Comparison of ENCODE assay signal across 7 cellular contexts in the genomic region with DNA sequence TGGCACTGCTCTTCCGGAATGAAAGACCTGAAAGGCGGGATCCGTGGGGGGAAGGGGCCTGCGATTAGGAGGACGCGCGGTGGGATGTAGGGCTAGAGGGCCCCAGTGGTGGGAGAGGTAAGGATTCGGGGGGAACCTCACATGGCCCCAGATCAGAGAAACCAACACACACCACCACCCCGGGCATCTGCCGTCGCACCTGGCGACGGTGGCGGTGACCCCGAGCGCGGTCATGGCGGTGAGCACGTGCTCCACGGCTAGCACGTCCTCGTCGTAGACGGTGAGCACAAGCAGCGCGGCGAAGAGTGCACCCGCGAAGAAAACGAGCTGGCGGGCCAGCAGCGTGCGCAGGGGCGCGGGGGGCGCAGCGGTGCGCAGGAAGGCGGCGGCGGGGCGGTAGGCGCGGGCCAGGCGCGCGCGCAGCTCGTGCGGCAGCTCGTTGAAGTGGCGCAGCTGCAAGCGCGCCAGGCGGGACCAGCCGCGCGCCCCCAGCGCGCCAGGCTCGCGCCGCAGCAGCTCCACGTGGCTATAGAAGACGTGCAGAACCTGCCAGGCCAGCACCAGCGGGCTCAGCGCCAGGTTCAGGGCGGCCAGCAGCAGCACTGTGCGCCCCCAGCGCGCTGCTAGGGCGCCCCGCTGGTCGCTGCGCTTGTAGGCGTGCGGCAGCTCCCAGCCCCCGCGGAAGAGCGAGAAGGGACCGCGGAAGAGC. TPM values are rescaled to one million over a fixed set of nuclear protein-coding genes. Genes with fewer than 3 reads are reported as not detected.
DNase-seq lines count a peak whose midpoint lies in the region; ATAC-seq, FAIRE-seq and TF ChIP-seq lines count a peak whose summit lies in the region.

No MANE protein-coding gene starts in this region.

- peaks cover 0 to 26% (median 18%) of the 10 kb centered on the region in 4 experiments; a peak in 5 of 7 replicates for H3K4me1 ChIP-seq in H1 (replicated peaks in 1 of 4; ENCODE audit: control insufficient read depth in 3 of 4, insufficient read depth in 4 of 4, low read length in 3 of 4)
- peaks cover 18% of the 10 kb centered on the region for H3K4me1 ChIP-seq in neuron (ENCODE audit: insufficient read depth, low read length)

- H3K4me2 ChIP-seq in H1 (ENCODE audit: insufficient read depth in 1 of 2, low read depth in 2 of 2, low read length in 2 of 2) = peak overlapping the region; percentile 36 to 75

- H3K79me2 ChIP-seq in H1 (ENCODE audit: control insufficient read depth in 1 of 2, insufficient read depth in 2 of 2, low read length in 2 of 2) = no peaks in the 10 kb centered on the region

- no peaks in the 10 kb centered on the region for H3K9me3 Mint-ChIP-seq in T-helper 2 cell treated with Interferon-gamma antibody and Interleukin-4, amounts not matched to agents 5 μg/mL and 100 μg/mL, for 36 hours

- no peak overlapping the region for H3K23ac ChIP-seq in H1 (ENCODE audit: insufficient read length)

- peaks cover 12% of the 10 kb centered on the region for H3K36me3 Mint-ChIP-seq in T-helper 2 cell treated with Interferon-gamma antibody and Interleukin-4, amounts not matched to agents 5 μg/mL and 100 μg/mL, for 36 hours (ENCODE audit: low read depth)

- H2BK20ac ChIP-seq in H1 (ENCODE audit: low read length) = 0 out of 2 replicates have a peak overlapping the region, but pooled peaks have one; percentile 80

- peak overlapping the region; percentile 79 for H3K4me3 Mint-ChIP-seq in T-helper 2 cell treated with Interferon-gamma antibody and Interleukin-4, amounts not matched to agents 5 μg/mL and 100 μg/mL, for 36 hours

- no peak for TF ChIP-seq EP300 in H1 (IDR thresholded peaks at IDR 0.05; ENCODE audit: borderline replicate concordance in 1 of 2, low read depth in 2 of 2, low read length in 2 of 2)

- POLR2A ChIA-PET in H1 (lab: Charles Lee; ENCODE audit: partially characterized antibody) = interaction anchor here (0.5 to 3.2 kb wide), 14 partner anchors 9 to 591 kb away, joined by 3 to 18 read pairs (median 3); a partner anchor contains a TSS

- H2AFZ ChIP-seq in H1 (ENCODE audit: low read length) (peak overlapping the region; percentile 36; the same call in 1 of the 2 replicates), neuron (ENCODE audit: low read depth, low read length) (peak overlapping the region; percentile 5)

- peak overlapping the region; percentile 78 for H3K27ac Mint-ChIP-seq in T-helper 2 cell treated with Interferon-gamma antibody and Interleukin-4, amounts not matched to agents 5 μg/mL and 100 μg/mL, for 36 hours

- TF ChIP-seq RAD21 in H1 (IDR thresholded peaks at IDR 0.05 in 1 of 2, conservative IDR thresholded peaks at IDR 0.05 in 1 of 2; ENCODE audit: low read depth in 2 of 2, low read length in 2 of 2) = no peak

- H3K14ac ChIP-seq in H1 (ENCODE audit: insufficient read length) = no peak overlapping the region

- no peak overlapping the region for H3K4ac ChIP-seq in H1 (replicated peaks; ENCODE audit: insufficient read length, low read depth, low read length)

- H3K18ac ChIP-seq in H1 (ENCODE audit: extremely low read depth, low read length) = peak overlapping the region; percentile 87

- no peak overlapping the region for H3K56ac ChIP-seq in H1 (replicated peaks; ENCODE audit: insufficient read length, low read depth, low read length)

- DNase-seq in T-helper 2 cell treated with Interferon-gamma antibody and Interleukin-4, amounts not matched to agents 5 μg/mL and 100 μg/mL, for 36 hours (ENCODE audit: low spot score) = peak; percentile 25
- DNase-seq in H1 (ENCODE audit: low read depth in 1 of 2, low spot score in 2 of 2) (no peak), NCI-H1048 (lab: John Stamatoyannopoulos, UW) (no peak), HuH-7 (ENCODE audit: low spot score) (no peak)

- H2BK5ac ChIP-seq in H1 (ENCODE audit: low read depth, low read length) = no peak overlapping the region; the same call in 1 of the 2 replicates

- H4K20me1 ChIP-seq in H1 (replicated peaks in 1 of 2; ENCODE audit: control insufficient read depth in 1 of 2, insufficient read depth in 2 of 2, low read length in 2 of 2) = no peaks in the 10 kb centered on the region

- peak; percentile 10 for ATAC-seq in HG02852 (IDR thresholded peaks at IDR 0.05; ENCODE audit: unreplicated experiment)
- ATAC-seq in GM19455 (IDR thresholded peaks at IDR 0.05; ENCODE audit: unreplicated experiment) = no peak

- H3K36me3 ChIP-seq in H1 (ENCODE audit: control insufficient read depth in 2 of 4, insufficient read depth in 4 of 4, low read length in 3 of 4) = no peaks in the 10 kb centered on the region
- H3K36me3 ChIP-seq in neuron (ENCODE audit: insufficient read depth, low read length) = no peaks in the 10 kb centered on the region

- peaks cover 7% of the 10 kb centered on the region; the same call in 1 of the 2 replicates for H3K23me2 ChIP-seq in H1 (ENCODE audit: low read depth, low read length)

- H4K8ac ChIP-seq in H1 (ENCODE audit: extremely low read depth, insufficient read depth, low read length) = peak overlapping the region; percentile 92

- H3K4me1 Mint-ChIP-seq in T-helper 2 cell treated with Interferon-gamma antibody and Interleukin-4, amounts not matched to agents 5 μg/mL and 100 μg/mL, for 36 hours (ENCODE audit: low read depth) = peaks cover 39% of the 10 kb centered on the region

- H3K27me3 ChIP-seq in H1 (replicated peaks in 1 of 4; ENCODE audit: control insufficient read depth in 3 of 4, extremely low read depth in 1 of 4, insufficient read depth in 3 of 4, low read length in 3 of 4) (peaks cover 8 to 46% (median 39%) of the 10 kb centered on the region in 4 experiments), neuron (ENCODE audit: insufficient read depth, low read length) (no peaks in the 10 kb centered on the region)

- H3K27me3 Mint-ChIP-seq in T-helper 2 cell treated with Interferon-gamma antibody and Interleukin-4, amounts not matched to agents 5 μg/mL and 100 μg/mL, for 36 hours (ENCODE audit: low read depth) = peaks cover 35% of the 10 kb centered on the region

- TF ChIP-seq POLR2A in H1 (IDR thresholded peaks at IDR 0.05; ENCODE audit: control extremely low read depth in 1 of 2, low read depth in 2 of 2, low read length in 2 of 2) = no peak

- H3K4me3 ChIP-seq in H1 (ENCODE audit: extremely low read depth in 1 of 4, insufficient read depth in 2 of 4, low read depth in 3 of 4, low read length in 4 of 4) = peak overlapping the region in 3 of 4 experiments; percentile 6 to 50 (median 14); a peak in 4 of 8 replicates
- no peak overlapping the region for H3K4me3 ChIP-seq in neuron (ENCODE audit: low read length)

- H2BK15ac ChIP-seq in H1 (ENCODE audit: low read length) = no peak overlapping the region; the same call in 1 of the 2 replicates

- CTCF ChIA-PET in H1 (lab: Charles Lee; ENCODE audit: partially characterized antibody) = interaction anchor here (0.6 to 8.0 kb wide), 41 partner anchors 8 to 1219 kb away, joined by 3 to 116 read pairs (median 6); a partner anchor contains a TSS

- no peak for TF ChIP-seq CTCF in H1 (IDR thresholded peaks at IDR 0.05; ENCODE audit: control extremely low read depth in 1 of 3, insufficient read depth in 1 of 3, low read depth in 1 of 3, low read length in 3 of 3)

- H4K91ac ChIP-seq in H1 (replicated peaks; ENCODE audit: insufficient read length, low read length) = peak overlapping the region; percentile 86

- peak overlapping the region; percentile 65 for H2BK120ac ChIP-seq in H1 (replicated peaks; ENCODE audit: low read depth, low read length)

- no peak for FAIRE-seq in H1 (lab: Jason Lieb, UNC)

- no peaks in the 10 kb centered on the region; the same call in 1 of the 2 replicates for H3K79me1 ChIP-seq in H1 (ENCODE audit: low read depth, low read length)

- H2BK12ac ChIP-seq in H1 (ENCODE audit: low read depth, low read length) = peak overlapping the region; percentile 84; the same call in 1 of the 2 replicates

- no peak overlapping the region for H3K27ac ChIP-seq in H1 (ENCODE audit: low read depth, low read length)

- H4K5ac ChIP-seq in H1 (ENCODE audit: insufficient read length, low read depth, low read length) = no peak overlapping the region

- H3K9ac ChIP-seq in H1 (replicated peaks in 1 of 4; ENCODE audit: extremely low read depth in 1 of 4, low read depth in 3 of 4, low read length in 3 of 4) = peak overlapping the region in 2 of 4 experiments; percentile 6 to 8; a peak in 3 of 7 replicates

- 6% methylated on average over 41 of the region's 82 CpGs; no CpG with 5 or more reads in 1 of the 2 experiments for WGBS in H1 (ENCODE audit: extremely low coverage in 1 of 2, insufficient coverage in 1 of 2, insufficient read length in 1 of 2, insufficient replicate concordance in 2 of 2, low coverage in 1 of 2, low lambda C conversion rate in 2 of 2, missing lambda C conversion rate in 1 of 2), 2 experiments

- no peaks in the 10 kb centered on the region for H3K9me3 ChIP-seq in H1 (ENCODE audit: insufficient read depth in 2 of 2, low read depth in 1 of 2, low read length in 1 of 2)
- no peaks in the 10 kb centered on the region for H3K9me3 ChIP-seq in neuron (ENCODE audit: low read length)

- no peak overlapping the region for H2AK5ac ChIP-seq in H1 (ENCODE audit: low read depth, low read length)

RNA-seq across cellular contexts. Expression of a gene that starts 5.7 kb away (rescaled TPM):
- total RNA-seq in H1 (2021; fragmentation: NEBNext Ultra II Directional; extraction: Animal tissue kit (Norgen Biotek cat#: 25700)) = 2.3 and 2.6 TPM in 2 replicates
- polyA plus RNA-seq in H1 (2011; rRNA removed) = 1.4 and 2.7 TPM in 2 replicates
- polyA plus RNA-seq in H1 (2011; cell fraction: cytosol; rRNA removed) = 2.7 TPM
- 6.4 TPM for polyA plus RNA-seq in H1 (2011; cell fraction: nucleus; rRNA removed)
- 2.7 to 4.3 TPM (median 3.1 TPM) in 4 replicates for polyA plus RNA-seq in H1 (2012, experiment 1 of 2)
- 0.79 TPM for polyA plus RNA-seq in H1 (2012, experiment 2 of 2)
- 1.7 TPM for polyA plus RNA-seq in H1 (2013, experiment 1 of 2)
- 1.8 TPM for polyA plus RNA-seq in H1 (2013, experiment 2 of 2)
- polyA minus RNA-seq in H1 (2011; rRNA and poly(A)+ RNA removed) = 0.19 and 0.51 TPM in 2 replicates
- polyA minus RNA-seq in H1 (2011; cell fraction: cytosol; rRNA and poly(A)+ RNA removed) = 0.88 TPM
- 0.60 TPM for polyA minus RNA-seq in H1 (2011; cell fraction: nucleus; rRNA and poly(A)+ RNA removed)

RNA-seq across cellular contexts. Expression of a gene that starts 9.7 kb away (rescaled TPM):
- total RNA-seq in H1 (2021; fragmentation: NEBNext Ultra II Directional; extraction: Animal tissue kit (Norgen Biotek cat#: 25700)) = 22.2 and 27.0 TPM in 2 replicates
- 17.7 and 26.0 TPM in 2 replicates for polyA plus RNA-seq in H1 (2011; rRNA removed)
- 16.7 TPM for polyA plus RNA-seq in H1 (2011; cell fraction: cytosol; rRNA removed)
- 52.2 TPM for polyA plus RNA-seq in H1 (2011; cell fraction: nucleus; rRNA removed)
- 14.8 to 21.8 TPM (median 19.6 TPM) in 4 replicates for polyA plus RNA-seq in H1 (2012, experiment 1 of 2)
- 15.8 TPM for polyA plus RNA-seq in H1 (2012, experiment 2 of 2)
- polyA plus RNA-seq in H1 (2013, experiment 1 of 2) = 16.5 TPM
- 15.7 TPM for polyA plus RNA-seq in H1 (2013, experiment 2 of 2)
- polyA minus RNA-seq in H1 (2011; rRNA and poly(A)+ RNA removed) = 17.2 and 19.5 TPM in 2 replicates
- polyA minus RNA-seq in H1 (2011; cell fraction: cytosol; rRNA and poly(A)+ RNA removed) = 12.2 TPM
- 28.9 TPM for polyA minus RNA-seq in H1 (2011; cell fraction: nucleus; rRNA and poly(A)+ RNA removed)

RNA-seq across cellular contexts. Expression of a gene that starts 27.8 kb away (rescaled TPM):
- 4.4 and 4.7 TPM in 2 replicates for total RNA-seq in H1 (2021; fragmentation: NEBNext Ultra II Directional; extraction: Animal tissue kit (Norgen Biotek cat#: 25700))
- polyA plus RNA-seq in H1 (2011; rRNA removed) = 16.2 and 20.9 TPM in 2 replicates
- polyA plus RNA-seq in H1 (2011; cell fraction: cytosol; rRNA removed) = 8.1 TPM
- 12.6 TPM for polyA plus RNA-seq in H1 (2011; cell fraction: nucleus; rRNA removed)
- 4.2 to 10.6 TPM (median 8.1 TPM) in 4 replicates for polyA plus RNA-seq in H1 (2012, experiment 1 of 2)
- polyA plus RNA-seq in H1 (2012, experiment 2 of 2) = 5.2 TPM
- 4.2 TPM for polyA plus RNA-seq in H1 (2013, experiment 1 of 2)
- 3.5 TPM for polyA plus RNA-seq in H1 (2013, experiment 2 of 2)
- 5.4 and 6.9 TPM in 2 replicates for polyA minus RNA-seq in H1 (2011; rRNA and poly(A)+ RNA removed)
- 7.7 TPM for polyA minus RNA-seq in H1 (2011; cell fraction: cytosol; rRNA and poly(A)+ RNA removed)
- polyA minus RNA-seq in H1 (2011; cell fraction: nucleus; rRNA and poly(A)+ RNA removed) = 10.1 TPM

RNA-seq across cellular contexts. Expression of a gene that starts 29.8 kb away (rescaled TPM):
- 1.4 and 1.9 TPM in 2 replicates for total RNA-seq in H1 (2021; fragmentation: NEBNext Ultra II Directional; extraction: Animal tissue kit (Norgen Biotek cat#: 25700))
- 1.6 and 4.3 TPM in 2 replicates for polyA plus RNA-seq in H1 (2011; rRNA removed)
- polyA plus RNA-seq in H1 (2011; cell fraction: cytosol; rRNA removed) = 2.6 TPM
- 17.4 TPM for polyA plus RNA-seq in H1 (2011; cell fraction: nucleus; rRNA removed)
- polyA plus RNA-seq in H1 (2012, experiment 1 of 2) = 3.1 to 5.6 TPM (median 4.2 TPM) in 4 replicates
- 2.4 TPM for polyA plus RNA-seq in H1 (2012, experiment 2 of 2)
- polyA plus RNA-seq in H1 (2013, experiment 1 of 2) = 0.87 TPM
- polyA plus RNA-seq in H1 (2013, experiment 2 of 2) = 0.74 TPM
- polyA minus RNA-seq in H1 (2011; rRNA and poly(A)+ RNA removed) = 0.27 and 0.88 TPM in 2 replicates
- polyA minus RNA-seq in H1 (2011; cell fraction: cytosol; rRNA and poly(A)+ RNA removed) = 0.73 TPM
- polyA minus RNA-seq in H1 (2011; cell fraction: nucleus; rRNA and poly(A)+ RNA removed) = 2.1 TPM

RNA-seq across cellular contexts. Expression of a gene that starts 39.1 kb away (rescaled TPM):
- 22.7 and 22.8 TPM in 2 replicates for total RNA-seq in H1 (2021; fragmentation: NEBNext Ultra II Directional; extraction: Animal tissue kit (Norgen Biotek cat#: 25700))
- polyA plus RNA-seq in H1 (2011; rRNA removed) = 37.2 and 47.8 TPM in 2 replicates
- 30.4 TPM for polyA plus RNA-seq in H1 (2011; cell fraction: cytosol; rRNA removed)
- 29.0 TPM for polyA plus RNA-seq in H1 (2011; cell fraction: nucleus; rRNA removed)
- polyA plus RNA-seq in H1 (2012, experiment 1 of 2) = 23.4 to 31.3 TPM (median 27.8 TPM) in 4 replicates
- 24.6 TPM for polyA plus RNA-seq in H1 (2012, experiment 2 of 2)
- 20.9 TPM for polyA plus RNA-seq in H1 (2013, experiment 1 of 2)
- polyA plus RNA-seq in H1 (2013, experiment 2 of 2) = 19.9 TPM
- polyA minus RNA-seq in H1 (2011; rRNA and poly(A)+ RNA removed) = 20.8 and 22.0 TPM in 2 replicates
- polyA minus RNA-seq in H1 (2011; cell fraction: cytosol; rRNA and poly(A)+ RNA removed) = 8.8 TPM
- 14.2 TPM for polyA minus RNA-seq in H1 (2011; cell fraction: nucleus; rRNA and poly(A)+ RNA removed)
